In the genomic region with DNA sequence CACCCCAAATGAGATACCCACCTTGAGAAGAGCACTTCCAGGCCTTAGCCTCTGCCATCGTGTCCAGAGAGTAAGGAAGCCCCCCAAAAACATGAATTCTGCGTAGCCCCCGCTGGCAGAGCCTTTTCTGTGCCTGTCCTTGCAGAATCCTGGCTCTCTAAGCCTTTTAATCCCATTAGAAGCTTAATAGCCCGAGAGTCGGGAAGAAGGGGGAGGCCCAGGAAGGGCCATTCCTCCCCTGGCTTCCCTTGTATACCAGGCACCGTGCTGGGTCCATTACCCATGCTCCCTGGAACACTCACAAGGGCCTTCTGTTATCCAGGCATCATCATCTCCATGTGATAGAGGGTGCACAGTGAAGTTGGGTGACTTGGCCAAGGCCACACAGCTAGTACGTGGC, we compare ENCODE assay signal across 19 cellular contexts. TPM values are rescaled to one million over a fixed set of nuclear protein-coding genes. Genes with fewer than 3 reads are reported as not detected.
DNase-seq lines count a peak whose midpoint lies in the region; ATAC-seq and TF ChIP-seq lines count a peak whose summit lies in the region.
"Had no signal": no experiment of that assay in that cellular context is flagged by ENCODE, and none has a peak within 500 bp of the region (broad histone marks: within the 10 kb centered on the region; RNA-seq: fewer than 3 reads in every experiment).

No MANE protein-coding gene starts in this region.

- H2BK5ac ChIP-seq in mesenchymal stem cell (ENCODE audit: low read depth, low read length, poor library complexity, severe bottlenecking): no peak overlapping the region

- no peaks in the 10 kb centered on the region for H3K9me3 ChIP-seq in mesenchymal stem cell (ENCODE audit: control insufficient read depth, low read length)
- H3K9me3 ChIP-seq: Caco-2 had no signal

- ATAC-seq in GM21367 (IDR thresholded peaks at IDR 0.05; ENCODE audit: unreplicated experiment): no peak
- ATAC-seq: HCT116, K562 had no signal

- peak overlapping the region; percentile 2 for H4K91ac ChIP-seq in mesenchymal stem cell (ENCODE audit: low read length)

- no peak overlapping the region for H3K18ac ChIP-seq in mesenchymal stem cell (ENCODE audit: low read depth in 1 of 2, low read length in 2 of 2)

- no peak overlapping the region for H3K27ac ChIP-seq in mesenchymal stem cell (ENCODE audit: low read length, poor library complexity, severe bottlenecking)
- H3K27ac ChIP-seq: C4-2B, GM23248 had no signal

- H3K4me1 ChIP-seq in mesenchymal stem cell (ENCODE audit: control insufficient read depth, insufficient read depth, low read depth, low read length): peaks cover 24% of the 10 kb centered on the region
- H3K4me1 ChIP-seq: Caco-2 had no signal

- no peak for TF ChIP-seq CTCF in retinal pigment epithelial cell (conservative IDR thresholded peaks at IDR 0.05; ENCODE audit: low read depth, low read length)

- no peak overlapping the region for H3K4me2 ChIP-seq in mesenchymal stem cell (ENCODE audit: low read length, poor library complexity, severe bottlenecking)

- H3K14ac ChIP-seq in mesenchymal stem cell (ENCODE audit: low read length in 2 of 2): no peak overlapping the region

- WGBS in mesenchymal stem cell: 94% methylated on average over 5 of the region's 7 CpGs

- peaks cover 3% of the 10 kb centered on the region for H3K27me3 Mint-ChIP-seq in activated CD4-positive, alpha-beta T cell treated with anti-CD3 and anti-CD28 coated beads, Interleukin-2, amount 10 ng/mL, durations not matched to agents 24 days and 14 days

- H3K36me3 ChIP-seq in mesenchymal stem cell (ENCODE audit: control insufficient read depth in 1 of 2, insufficient read depth in 2 of 2, low read depth in 1 of 2, low read length in 2 of 2): peaks cover 0 to 33% of the 10 kb centered on the region in 2 experiments

- no peaks in the 10 kb centered on the region for H3K79me1 ChIP-seq in mesenchymal stem cell (replicated peaks; ENCODE audit: low read length, poor library complexity, severe bottlenecking)

- H2BK12ac ChIP-seq in mesenchymal stem cell (ENCODE audit: low read length in 2 of 2): no peak overlapping the region

- no peak overlapping the region for H3K4ac ChIP-seq in mesenchymal stem cell (ENCODE audit: low read depth in 1 of 2, low read length in 2 of 2)

- no peak overlapping the region for H3K4me3 Mint-ChIP-seq in activated CD4-positive, alpha-beta T cell treated with anti-CD3 and anti-CD28 coated beads, Interleukin-2, amount 10 ng/mL, durations not matched to agents 24 days and 14 days
- H3K4me3 Mint-ChIP-seq: CD4-positive, alpha-beta T cell; HFFc6 had no signal

- no peak overlapping the region for H2BK120ac ChIP-seq in mesenchymal stem cell (ENCODE audit: low read depth, low read length)

- peaks cover 11% of the 10 kb centered on the region for H3K4me1 Mint-ChIP-seq in activated CD4-positive, alpha-beta T cell treated with anti-CD3 and anti-CD28 coated beads, Interleukin-2, amount 10 ng/mL, durations not matched to agents 24 days and 14 days

- H3K23ac ChIP-seq in mesenchymal stem cell (ENCODE audit: low read length in 2 of 2): no peak overlapping the region

- no peak overlapping the region for H2AFZ ChIP-seq in mesenchymal stem cell (ENCODE audit: low read depth, low read length)
- H2AFZ ChIP-seq: GM23248 had no signal

- H2AK5ac ChIP-seq in mesenchymal stem cell (ENCODE audit: low read length, severe bottlenecking): no peak overlapping the region

- H4K8ac ChIP-seq in mesenchymal stem cell (ENCODE audit: low read length): no peak overlapping the region

- no peaks in the 10 kb centered on the region for H3K36me3 Mint-ChIP-seq in activated CD4-positive, alpha-beta T cell treated with anti-CD3 and anti-CD28 coated beads, Interleukin-2, amount 10 ng/mL, durations not matched to agents 24 days and 14 days (ENCODE audit: low read depth)

- peak; percentile 74 for DNase-seq in D341Med (ENCODE audit: low spot score)
- DNase-seq in NCI-H82 (lab: John Stamatoyannopoulos, UW): peak; percentile 95
- DNase-seq in mesenchymal stem cell: no peak
- DNase-seq in retinal pigment epithelial cell (ENCODE audit: low read depth): peak; percentile 5
- no peak for DNase-seq in stimulated activated CD4-positive, alpha-beta T cell treated with anti-CD3 and anti-CD28 coated beads, Interleukin-15, amount 100 ng/mL, for 24 hours
- no peak for DNase-seq in activated CD4-positive, alpha-beta T cell treated with anti-CD3 and anti-CD28 coated beads, Interleukin-2, amount 10 ng/mL, durations not matched to agents 24 days and 14 days
- DNase-seq in H4 (ENCODE audit: low spot score): no peak
- DNase-seq: AML-193; Caco-2; CD4-positive, alpha-beta T cell; DMS79 treated with DMSO at 0.1 percent for 48 hours; GF-D8; GM23248; HFFc6; IMR-90 had no signal

- no peaks in the 10 kb centered on the region for H3K9me3 Mint-ChIP-seq in activated CD4-positive, alpha-beta T cell treated with anti-CD3 and anti-CD28 coated beads, Interleukin-2, amount 10 ng/mL, durations not matched to agents 24 days and 14 days
- H3K9me3 Mint-ChIP-seq: CD4-positive, alpha-beta T cell; HFFc6 had no signal

- H3K27me3 ChIP-seq in mesenchymal stem cell (ENCODE audit: control insufficient read depth in 1 of 2, insufficient read depth in 1 of 2, low read length in 2 of 2): peaks cover 0 to 40% of the 10 kb centered on the region in 2 experiments

- H2BK15ac ChIP-seq in mesenchymal stem cell (ENCODE audit: low read depth, poor library complexity, severe bottlenecking): no peak overlapping the region

- no peak overlapping the region for H3K27ac Mint-ChIP-seq in activated CD4-positive, alpha-beta T cell treated with anti-CD3 and anti-CD28 coated beads, Interleukin-2, amount 10 ng/mL, durations not matched to agents 24 days and 14 days
- H3K27ac Mint-ChIP-seq: CD4-positive, alpha-beta T cell; HFFc6 had no signal

- no peak overlapping the region for H3K9ac ChIP-seq in mesenchymal stem cell (ENCODE audit: low read length)
- H3K9ac ChIP-seq: GM23248 had no signal

- no peak overlapping the region for H3K4me3 ChIP-seq in mesenchymal stem cell (ENCODE audit: insufficient read depth in 1 of 2, low read depth in 1 of 2, low read length in 2 of 2)
- no peak overlapping the region for H3K4me3 ChIP-seq in retinal pigment epithelial cell (ENCODE audit: low read length)
- H3K4me3 ChIP-seq: GM23248, K562 had no signal

- intact Hi-C loops in activated CD4-positive, alpha-beta T cell treated with anti-CD3 and anti-CD28 coated beads, Interleukin-2, amount 10 ng/mL, durations not matched to agents 24 days and 14 days (cut with micrococcal nuclease): no loop called here

RNA-seq across cellular contexts. Expression of a gene that starts 7.1 kb away (rescaled TPM):
- 0.32 TPM for polyA plus RNA-seq in mesenchymal stem cell (2013, experiment 1 of 2)
- polyA plus RNA-seq in mesenchymal stem cell (2013, experiment 2 of 2): 0.29 TPM
- total RNA-seq in activated CD4-positive, alpha-beta T cell treated with anti-CD3 and anti-CD28 coated beads, Interleukin-2, amount 10 ng/mL, durations not matched to agents 24 days and 14 days: 0.64 and 0.65 TPM in 2 replicates
- not detected in 2 replicates for total RNA-seq in H4 (2014; rRNA removed; shearing (Covaris generic))
- polyA plus RNA-seq: K562 had no signal

RNA-seq across cellular contexts. Expression of a gene that starts 48.1 kb away (rescaled TPM):
- 3.3 TPM for polyA plus RNA-seq in mesenchymal stem cell (2013, experiment 1 of 2)
- 2.0 TPM for polyA plus RNA-seq in mesenchymal stem cell (2013, experiment 2 of 2)
- total RNA-seq in activated CD4-positive, alpha-beta T cell treated with anti-CD3 and anti-CD28 coated beads, Interleukin-2, amount 10 ng/mL, durations not matched to agents 24 days and 14 days: 8.5 and 8.8 TPM in 2 replicates
- 0.62 TPM in 1 of 2 replicates, not detected in the other for total RNA-seq in H4 (2014; rRNA removed; shearing (Covaris generic))

RNA-seq across cellular contexts. Expression of a gene that starts 58.8 kb away (rescaled TPM):
- 2.6 TPM for polyA plus RNA-seq in mesenchymal stem cell (2013, experiment 1 of 2)
- 2.5 TPM for polyA plus RNA-seq in mesenchymal stem cell (2013, experiment 2 of 2)
- total RNA-seq in activated CD4-positive, alpha-beta T cell treated with anti-CD3 and anti-CD28 coated beads, Interleukin-2, amount 10 ng/mL, durations not matched to agents 24 days and 14 days: 18.3 and 20.1 TPM in 2 replicates
- total RNA-seq in H4 (2014; rRNA removed; shearing (Covaris generic)): 9.2 and 9.4 TPM in 2 replicates

Comparison
In these comparisons a context has a peak if more than half of its experiments do, and no peak if none do; other contexts are left out.
1. DNase-seq: peak in D341Med (single experiment), NCI-H82 (single experiment) and retinal pigment epithelial cell (single experiment); none in mesenchymal stem cell (single experiment), stimulated activated CD4-positive, alpha-beta T cell treated with anti-CD3 and anti-CD28 coated beads, Interleukin-15, amount 100 ng/mL, for 24 hours (single experiment), activated CD4-positive, alpha-beta T cell treated with anti-CD3 and anti-CD28 coated beads, Interleukin-2, amount 10 ng/mL, durations not matched to agents 24 days and 14 days (single experiment) and H4 (single experiment).